27 cellular contexts compared by ENCODE assay signal in the genomic region with DNA sequence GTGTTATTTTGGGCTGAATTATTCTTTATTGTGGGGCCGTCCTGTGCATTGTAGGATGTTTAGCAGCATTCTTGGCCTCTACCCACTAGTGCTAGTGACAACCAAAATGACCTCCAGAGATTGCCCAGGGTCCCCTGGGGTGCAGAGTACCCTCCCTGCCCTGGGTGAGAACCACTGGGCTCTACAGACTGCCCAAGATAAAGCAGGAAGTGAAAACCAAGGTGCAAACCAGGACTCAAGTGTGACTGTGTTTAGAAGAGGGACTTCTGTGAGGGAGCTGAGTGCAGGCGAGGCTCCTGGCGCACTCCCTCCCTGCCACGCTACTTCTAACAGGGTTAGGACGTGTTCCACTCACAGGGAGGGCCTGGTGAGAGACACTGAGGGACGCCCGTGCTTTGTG. TPM values are rescaled to one million over a fixed set of nuclear protein-coding genes. Genes with fewer than 3 reads are reported as not detected.
DNase-seq lines count a peak whose midpoint lies in the region; ATAC-seq and TF ChIP-seq lines count a peak whose summit lies in the region.
"Had no signal": no experiment of that assay in that cellular context is flagged by ENCODE, and none has a peak within 500 bp of the region (broad histone marks: within the 10 kb centered on the region; RNA-seq: fewer than 3 reads in every experiment).

No MANE protein-coding gene starts in this region.

- in situ Hi-C loops in HAP-1 (cut with MboI; ENCODE audit: low sequenced_read_pairs): no loop called here

- ATAC-seq in activated naive CD4-positive, alpha-beta T cell treated with anti-CD3 and anti-CD28 coated beads, Interleukin-2, amount 50 U/mL, for 72 hours: no peak
- peak; percentile 30 for ATAC-seq in activated B cell treated with CpG ODN at 0.5 μM for 24 hours (ENCODE audit: low read depth)
- ATAC-seq: lower lobe of right lung, pancreas, upper lobe of right lung had no signal

- H3K27me3 ChIP-seq in effector memory CD4-positive, alpha-beta T cell (replicated peaks; ENCODE audit: control insufficient read depth, insufficient read depth, low read length, poor library complexity, severe bottlenecking): no peaks in the 10 kb centered on the region
- no peaks in the 10 kb centered on the region for H3K27me3 ChIP-seq in HAP-1 (ENCODE audit: low read depth)
- H3K27me3 ChIP-seq: esophagus squamous epithelium, pancreas, suprapubic skin, upper lobe of right lung had no signal

- CTCF ChIA-PET in activated B cell treated with CpG ODN at 0.5 μM for 24 hours (lab: Charles Lee): no interaction called here

- no peak overlapping the region for H3K4me3 Mint-ChIP-seq in activated B cell treated with CpG ODN at 0.5 μM for 24 hours
- H3K4me3 Mint-ChIP-seq: dendritic cell treated with granulocyte-macrophage colony-stimulating factor and Interleukin-4, amounts not matched to agents 40 ng/mL and 50 ng/mL, for 4 days had no signal

- H3K4me1 ChIP-seq in effector memory CD4-positive, alpha-beta T cell (ENCODE audit: control insufficient read depth, insufficient read depth, low read length, poor library complexity, severe bottlenecking): peaks cover 4% of the 10 kb centered on the region
- no peaks in the 10 kb centered on the region for H3K4me1 ChIP-seq in HAP-1
- H3K4me1 ChIP-seq: lower lobe of right lung, pancreas, suprapubic skin, upper lobe of right lung had no signal

- peak overlapping the region; percentile 29 to 41 for H3K27ac Mint-ChIP-seq in activated naive CD4-positive, alpha-beta T cell treated with anti-CD3 and anti-CD28 coated beads, Interleukin-2, amount 50 U/mL, for 72 hours
- H3K27ac Mint-ChIP-seq in activated B cell treated with CpG ODN at 0.5 μM for 24 hours: no peak overlapping the region
- H3K27ac Mint-ChIP-seq: dendritic cell treated with granulocyte-macrophage colony-stimulating factor and Interleukin-4, amounts not matched to agents 40 ng/mL and 50 ng/mL, for 4 days had no signal

- H3K4me3 ChIP-seq in effector memory CD4-positive, alpha-beta T cell (ENCODE audit: insufficient read depth, low read depth, low read length, poor library complexity, severe bottlenecking): no peak overlapping the region
- H3K4me3 ChIP-seq in HAP-1: no peak overlapping the region
- H3K4me3 ChIP-seq: esophagus squamous epithelium, GM23248, lower lobe of right lung, pancreas, suprapubic skin, upper lobe of right lung had no signal

- peak overlapping the region; percentile 19 for H3K27ac ChIP-seq in effector memory CD4-positive, alpha-beta T cell (ENCODE audit: insufficient read depth, low read length, poor library complexity, severe bottlenecking)
- no peak overlapping the region for H3K27ac ChIP-seq in substantia nigra (ENCODE audit: low read depth, low read length, poor library complexity, severe bottlenecking)
- H3K27ac ChIP-seq: esophagus squamous epithelium, GM23248, lower lobe of right lung, pancreas, suprapubic skin, upper lobe of right lung had no signal

- H3K9me3 ChIP-seq in effector memory CD4-positive, alpha-beta T cell (ENCODE audit: control insufficient read depth, low read length): no peaks in the 10 kb centered on the region
- no peaks in the 10 kb centered on the region for H3K9me3 ChIP-seq in HAP-1
- H3K9me3 ChIP-seq: esophagus squamous epithelium, lower lobe of right lung, pancreas, suprapubic skin, upper lobe of right lung had no signal

- intact Hi-C loops in activated B cell treated with CpG ODN at 0.5 μM for 24 hours (cut with micrococcal nuclease): no loop called here

- peaks cover 0 to 9% of the 10 kb centered on the region in 2 donors for H3K36me3 Mint-ChIP-seq in activated naive CD4-positive, alpha-beta T cell treated with anti-CD3 and anti-CD28 coated beads, Interleukin-2, amount 50 U/mL, for 72 hours
- H3K36me3 Mint-ChIP-seq in activated B cell treated with CpG ODN at 0.5 μM for 24 hours (ENCODE audit: low read depth): peaks cover 63% of the 10 kb centered on the region

- H3K36me3 ChIP-seq in effector memory CD4-positive, alpha-beta T cell (ENCODE audit: control insufficient read depth, insufficient read depth, low read length): peaks cover 32% of the 10 kb centered on the region
- peaks cover 3% of the 10 kb centered on the region for H3K36me3 ChIP-seq in HAP-1 (replicated peaks)

- H3K27me3 Mint-ChIP-seq in activated B cell treated with CpG ODN at 0.5 μM for 24 hours: no peaks in the 10 kb centered on the region
- H3K27me3 Mint-ChIP-seq: dendritic cell treated with granulocyte-macrophage colony-stimulating factor and Interleukin-4, amounts not matched to agents 40 ng/mL and 50 ng/mL, for 4 days had no signal

- no peak for DNase-seq in activated naive CD4-positive, alpha-beta T cell treated with anti-CD3 and anti-CD28 coated beads, Interleukin-2, amount 50 U/mL, for 72 hours (ENCODE audit: low spot score in 2 of 2)
- no peak for DNase-seq in activated naive CD4-positive, alpha-beta T cell treated with Interleukin-2 at 50 U/mL for 16 hours
- no peak for DNase-seq in activated B cell treated with CpG ODN at 0.5 μM for 24 hours
- DNase-seq in effector memory CD4-positive, alpha-beta T cell: no peak
- no peak for DNase-seq in HAP-1 (ENCODE audit: low spot score in 2 of 2)
- no peak for DNase-seq in substantia nigra (lab: John Stamatoyannopoulos, UW)
- no peak for DNase-seq in NCI-H526 (lab: John Stamatoyannopoulos, UW)
- DNase-seq: activated CD4-positive, alpha-beta T cell treated with anti-CD3 and anti-CD28 coated beads, Interleukin-2, amount 50 U/mL, for 48 hours; activated naive CD4-positive, alpha-beta T cell treated with anti-CD3 and anti-CD28 coated beads, Interleukin-2, amount 50 U/mL, for 16 hours; activated T-cell treated with anti-CD3 and anti-CD28 coated beads, Interleukin-2, amount 50 U/mL, for 1 hour; C1 segment of cervical spinal cord; caudate nucleus; esophagus squamous epithelium; foreskin melanocyte; GM23248; KG1; lower lobe of right lung; NCI-H1417 treated with DMSO at 0.1 percent for 48 hours; NCI-H345; NCI-H774; pancreas; RPMI8226; small intestine; stimulated activated CD4-positive, alpha-beta T cell treated with anti-CD3 and anti-CD28 coated beads, Interleukin-2, amount 100 ng/mL, for 24 hours; upper lobe of right lung had no signal

- H3K4me1 Mint-ChIP-seq in activated B cell treated with CpG ODN at 0.5 μM for 24 hours: peaks cover 5% of the 10 kb centered on the region

- TF ChIP-seq CTCF in activated B cell treated with CpG ODN at 0.5 μM for 24 hours (IDR thresholded peaks at IDR 0.05): no peak

- POLR2A ChIA-PET in activated B cell treated with CpG ODN at 0.5 μM for 24 hours (lab: Charles Lee): no interaction called here

- no peaks in the 10 kb centered on the region for H3K9me3 Mint-ChIP-seq in activated naive CD4-positive, alpha-beta T cell treated with anti-CD3 and anti-CD28 coated beads, Interleukin-2, amount 50 U/mL, for 72 hours
- H3K9me3 Mint-ChIP-seq in activated B cell treated with CpG ODN at 0.5 μM for 24 hours: no peaks in the 10 kb centered on the region
- H3K9me3 Mint-ChIP-seq: dendritic cell treated with granulocyte-macrophage colony-stimulating factor and Interleukin-4, amounts not matched to agents 40 ng/mL and 50 ng/mL, for 4 days had no signal

RNA-seq across cellular contexts. Expression of a gene that starts 41.6 kb away (rescaled TPM):
- 10 to 100 TPM; 50.7 to 58.5 TPM for total RNA-seq in activated naive CD4-positive, alpha-beta T cell treated with anti-CD3 and anti-CD28 coated beads, Interleukin-2, amount 50 U/mL, for 72 hours
- 28.1 and 31.6 TPM in 2 replicates for total RNA-seq in activated B cell treated with CpG ODN at 0.5 μM for 24 hours

RNA-seq across cellular contexts. Expression of a gene that starts 41.7 kb away (rescaled TPM):
- total RNA-seq in activated naive CD4-positive, alpha-beta T cell treated with anti-CD3 and anti-CD28 coated beads, Interleukin-2, amount 50 U/mL, for 72 hours: 10 to 100 TPM; 43.9 to 58.4 TPM
- total RNA-seq in activated B cell treated with CpG ODN at 0.5 μM for 24 hours: 34.1 and 42.7 TPM in 2 replicates

RNA-seq across cellular contexts. Expression of a gene that starts 52.9 kb away (rescaled TPM):
- total RNA-seq in activated naive CD4-positive, alpha-beta T cell treated with anti-CD3 and anti-CD28 coated beads, Interleukin-2, amount 50 U/mL, for 72 hours: 10 to 100 TPM; 33.4 to 48.6 TPM
- total RNA-seq in activated B cell treated with CpG ODN at 0.5 μM for 24 hours: 28.5 and 29.5 TPM in 2 replicates
